19 cellular contexts compared by ENCODE assay signal in genomic region chr7:44291733-44292395, GRCh38. TPM values are rescaled to one million over a fixed set of nuclear protein-coding genes. Genes with fewer than 3 reads are reported as not detected.
A peak's percentile ranks its signal among the peaks of the same experiment; 100 is the strongest.
DNase-seq lines count a peak whose midpoint lies in the region; ATAC-seq and TF ChIP-seq lines count a peak whose summit lies in the region.
"Had no signal": no experiment of that assay in that cellular context is flagged by ENCODE, and none has a peak within 500 bp of the region (broad histone marks: within the 10 kb centered on the region; RNA-seq: fewer than 3 reads in every experiment).

No MANE protein-coding gene starts in this region.

- no peak for TF ChIP-seq CTCF in VCaP (conservative IDR thresholded peaks at IDR 0.05)
- TF ChIP-seq CTCF in heart right ventricle (IDR thresholded peaks at IDR 0.05), result no peak
- TF ChIP-seq CTCF in osteoblast (IDR thresholded peaks at IDR 0.05; ENCODE audit: extremely low read depth, low read depth, low read length), result no peak
- TF ChIP-seq CTCF in type B pancreatic cell (conservative IDR thresholded peaks at IDR 0.05), result no peak

- no peak overlapping the region for H3K4me3 Mint-ChIP-seq in type B pancreatic cell
- no peak overlapping the region for H3K4me3 Mint-ChIP-seq in CD4-positive, alpha-beta memory T cell
- H3K4me3 Mint-ChIP-seq: activated naive CD4-positive, alpha-beta T cell treated with anti-CD3 and anti-CD28 coated beads, Interleukin-2, amount 50 U/mL, for 24 hours had no signal

- H3K27ac ChIP-seq in VCaP (peak overlapping the region; percentile 58), heart right ventricle (peak overlapping the region; percentile 38 to 91 (median 76)), osteoblast (ENCODE audit: low read depth, low read length) (no peak overlapping the region)
- no peak overlapping the region for H3K27ac ChIP-seq in CD4-positive, alpha-beta memory T cell (ENCODE audit: low read depth, low read length)
- H3K27ac ChIP-seq: GM23248, left lung, skin epidermis had no signal

- intact Hi-C loops in heart right ventricle (cut with DNase I), result loop anchor here in 2 of 10 donors (5.0 kb wide), 1 partner anchor 35 kb away; no protein-coding TSS in a partner anchor
- intact Hi-C loops in CD4-positive, alpha-beta memory T cell (cut with micrococcal nuclease), result no loop called here

- H3K4me3 ChIP-seq in heart right ventricle (no peak overlapping the region), osteoblast (ENCODE audit: insufficient read depth, low read length) (no peak overlapping the region)
- no peak overlapping the region for H3K4me3 ChIP-seq in CD4-positive, alpha-beta memory T cell (ENCODE audit: low read length in 2 of 2)
- H3K4me3 ChIP-seq: coronary artery, gastrocnemius medialis, GM23248, left lung, ovary, skin epidermis had no signal

- no peaks in the 10 kb centered on the region for H3K79me2 ChIP-seq in osteoblast (ENCODE audit: insufficient read depth, low read length)

- peaks cover 29% of the 10 kb centered on the region for H3K27me3 Mint-ChIP-seq in type B pancreatic cell
- peaks cover 14 to 28% of the 10 kb centered on the region in 2 donors for H3K27me3 Mint-ChIP-seq in CD4-positive, alpha-beta memory T cell

- H3K4me1 ChIP-seq in heart right ventricle (peaks cover 17 to 95% (median 57%) of the 10 kb centered on the region in 9 donors), osteoblast (ENCODE audit: insufficient read depth, low read length) (no peaks in the 10 kb centered on the region)
- H3K4me1 ChIP-seq in CD4-positive, alpha-beta memory T cell (ENCODE audit: insufficient read depth, low read length), result no peaks in the 10 kb centered on the region

- H4K20me1 ChIP-seq in osteoblast (ENCODE audit: insufficient read depth, low read length), result no peaks in the 10 kb centered on the region

- H3K4me1 Mint-ChIP-seq in type B pancreatic cell (ENCODE audit: unreplicated experiment), result peaks cover 4% of the 10 kb centered on the region
- no peaks in the 10 kb centered on the region for H3K4me1 Mint-ChIP-seq in CD4-positive, alpha-beta memory T cell
- H3K4me1 Mint-ChIP-seq: activated naive CD4-positive, alpha-beta T cell treated with anti-CD3 and anti-CD28 coated beads, Interleukin-2, amount 50 U/mL, for 24 hours had no signal

- H3K4me2 ChIP-seq in osteoblast (ENCODE audit: insufficient read depth, low read length), result no peak overlapping the region

- 46 to 47% methylated on average over 9 of the region's 9 CpGs for WGBS in heart right ventricle, 2 donors

- DNase-seq in Daoy (ENCODE audit: low read depth), result peak; percentile 21
- DNase-seq in heart right ventricle, result no peak
- DNase-seq in osteoblast (ENCODE audit: insufficient read length, low spot score, missing footprints), result peak; percentile 42
- no peak for DNase-seq in type B pancreatic cell (ENCODE audit: extremely low spot score, unreplicated experiment)
- no peak for DNase-seq in CD4-positive, alpha-beta memory T cell
- no peak for DNase-seq in stimulated activated CD4-positive, alpha-beta T cell treated with anti-CD3 and anti-CD28 coated beads, Interleukin-12 subunit alpha, Interleukin-12 subunit beta, amount 100 ng/mL, for 4 hours
- DNase-seq: activated CD4-positive, CD25-positive, alpha-beta regulatory T cell; DMS 273 treated with DMSO at 0.1 percent for 48 hours; GM23248; NCI-H146; NCI-H82 had no signal

- H3K36me3 ChIP-seq in heart right ventricle, result no peaks in the 10 kb centered on the region
- H3K36me3 ChIP-seq in osteoblast (ENCODE audit: insufficient read depth, low read length), result no peaks in the 10 kb centered on the region
- no peaks in the 10 kb centered on the region for H3K36me3 ChIP-seq in CD4-positive, alpha-beta memory T cell (ENCODE audit: insufficient read depth, low read length)
- H3K36me3 ChIP-seq: gastrocnemius medialis, left lung, ovary had no signal

- H3K27ac Mint-ChIP-seq in type B pancreatic cell, result no peak overlapping the region
- H3K27ac Mint-ChIP-seq in CD4-positive, alpha-beta memory T cell, result no peak overlapping the region
- H3K27ac Mint-ChIP-seq: activated naive CD4-positive, alpha-beta T cell treated with anti-CD3 and anti-CD28 coated beads, Interleukin-2, amount 50 U/mL, for 24 hours had no signal

- H3K36me3 Mint-ChIP-seq in type B pancreatic cell, result no peaks in the 10 kb centered on the region
- H3K36me3 Mint-ChIP-seq in CD4-positive, alpha-beta memory T cell, result no peaks in the 10 kb centered on the region
- H3K36me3 Mint-ChIP-seq: activated naive CD4-positive, alpha-beta T cell treated with anti-CD3 and anti-CD28 coated beads, Interleukin-2, amount 50 U/mL, for 24 hours had no signal

- H2AFZ ChIP-seq in osteoblast (ENCODE audit: low read length), result no peak overlapping the region
- H2AFZ ChIP-seq: GM23248 had no signal

- CTCF ChIA-PET in CD4-positive, alpha-beta memory T cell (lab: Charles Lee; ENCODE audit: partially characterized antibody), result no interaction called here

- ATAC-seq in heart right ventricle, result peak in 3 of 8 donors; percentile 3 to 33 (median 6)
- ATAC-seq: gastrocnemius medialis had no signal

- H3K9me3 ChIP-seq in heart right ventricle, result no peaks in the 10 kb centered on the region
- H3K9me3 ChIP-seq in osteoblast (ENCODE audit: low read depth, low read length), result no peaks in the 10 kb centered on the region
- H3K9me3 ChIP-seq in CD4-positive, alpha-beta memory T cell (ENCODE audit: control insufficient read depth in 1 of 2, low read length in 2 of 2), result no peaks in the 10 kb centered on the region
- H3K9me3 ChIP-seq: gastrocnemius medialis, left lung, ovary had no signal

- H3K27me3 ChIP-seq in heart right ventricle, result peaks cover 0 to 9% (median 0%) of the 10 kb centered on the region in 7 donors
- peaks cover 60% of the 10 kb centered on the region for H3K27me3 ChIP-seq in osteoblast (ENCODE audit: insufficient read depth, low read length)
- peaks cover 7% of the 10 kb centered on the region for H3K27me3 ChIP-seq in CD4-positive, alpha-beta memory T cell (ENCODE audit: insufficient read depth, low read length)
- H3K27me3 ChIP-seq: gastrocnemius medialis, ovary had no signal

- no peaks in the 10 kb centered on the region for H3K9me3 Mint-ChIP-seq in type B pancreatic cell
- H3K9me3 Mint-ChIP-seq in CD4-positive, alpha-beta memory T cell, result peaks cover 0 to 3% (median 0%) of the 10 kb centered on the region in 8 donors
- H3K9me3 Mint-ChIP-seq: activated naive CD4-positive, alpha-beta T cell treated with anti-CD3 and anti-CD28 coated beads, Interleukin-2, amount 50 U/mL, for 24 hours had no signal

- POLR2A ChIA-PET in CD4-positive, alpha-beta memory T cell (lab: Charles Lee; ENCODE audit: partially characterized antibody), result no interaction called here

RNA-seq across cellular contexts. Expression of gene CAMK2B, which starts 33.5 kb away (rescaled TPM):
- total RNA-seq in Daoy (2014; rRNA removed; shearing (Covaris generic)), result 0.06 TPM in 1 of 2 replicates, not detected in the other
- 100 to 1,000 TPM in 6 of 10 donors, 10 to 100 TPM in 4; 70.6 to 152 (median 126) TPM for total RNA-seq in heart right ventricle
- 100 to 1,000 TPM in 1 of 2 donors, 10 to 100 TPM in 1; 30.8 to 107 TPM for polyA plus RNA-seq in heart right ventricle
- total RNA-seq in osteoblast, result not detected in 2 replicates
- total RNA-seq in type B pancreatic cell (ENCODE audit: low replicate concordance), result 7.6 and 8.4 TPM in 2 replicates
- total RNA-seq in CD4-positive, alpha-beta memory T cell, result not detected
- polyA plus RNA-seq in CD4-positive, alpha-beta memory T cell, result not detected
- total RNA-seq: T-helper 1 cell treated with Interleukin-12 subunit alpha and Interleukin-12 subunit beta and Interleukin-4 antibody, amounts not matched to agents 30 ng/mL and 1 ng/mL, for 36 hours had no signal

Comparison
In these comparisons a context has a peak if more than half of its experiments do, and no peak if none do; other contexts are left out.
1. DNase-seq: peak in Daoy (single experiment) and osteoblast (single experiment); none in heart right ventricle (0 of 2), type B pancreatic cell (single experiment), CD4-positive, alpha-beta memory T cell (0 of 5) and stimulated activated CD4-positive, alpha-beta T cell treated with anti-CD3 and anti-CD28 coated beads, Interleukin-12 subunit alpha, Interleukin-12 subunit beta, amount 100 ng/mL, for 4 hours (single experiment).
2. H3K27ac ChIP-seq: peak in VCaP (single experiment) and heart right ventricle (10 of 10); none in osteoblast (single experiment) and CD4-positive, alpha-beta memory T cell (single experiment).